In the genomic region with DNA sequence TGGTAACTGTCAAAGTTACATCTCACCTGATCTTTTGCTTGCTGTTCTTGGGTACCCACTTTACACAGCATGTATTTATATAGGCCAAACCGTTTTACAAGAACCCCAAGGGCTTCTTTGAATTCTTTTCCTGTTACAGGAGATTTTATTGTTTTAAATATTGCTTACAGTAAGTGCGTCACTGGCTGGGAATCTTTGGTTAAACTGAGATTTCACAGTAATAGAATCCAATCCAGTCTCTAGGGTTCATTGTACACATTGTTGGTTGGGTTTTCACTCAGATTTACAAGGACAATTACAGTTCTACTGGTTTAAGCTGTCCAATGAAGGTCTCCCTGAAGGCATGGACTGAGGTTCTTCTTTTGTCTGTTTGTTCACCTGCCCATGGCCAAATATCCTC, we compare ENCODE assay signal across 30 cellular contexts.
"Had no signal": no experiment of that assay in that cellular context is flagged by ENCODE, and none has a peak within 500 bp of the region (broad histone marks: within the 10 kb centered on the region; RNA-seq: fewer than 3 reads in every experiment).

No MANE protein-coding gene starts in this region.

- H3K9me3 ChIP-seq: heart left ventricle, lower lobe of right lung, neutrophil, ovary, right lobe of liver, tibial nerve had no signal

- H3K27me3 ChIP-seq: brain microvascular endothelial cell, foreskin keratinocyte, ovary, right lobe of liver, tibial nerve had no signal

- DNase-seq: activated CD4-positive, alpha-beta T cell treated with anti-CD3 and anti-CD28 coated beads for 1 hour; activated CD4-positive, alpha-beta T cell treated with anti-CD3 and anti-CD28 coated beads, Interleukin-2, amount 50 U/mL, for 1 hour; activated CD8-positive, alpha-beta T cell treated with anti-CD3 and anti-CD28 coated beads for 36 hours; activated gamma-delta T cell treated with Interleukin-2 at 50 U/mL for 16 hours; activated naive CD4-positive, alpha-beta T cell treated with anti-CD3 and anti-CD28 coated beads, Interleukin-2, amount 50 U/mL, for 16 hours; activated T-cell treated with anti-CD3 and anti-CD28 coated beads, Interleukin-2, amount 50 U/mL, for 4 hours; amniotic stem cell; brain microvascular endothelial cell; caudate nucleus; cortex of kidney; foreskin keratinocyte; heart left ventricle; kidney glomerular epithelial cell; lower lobe of right lung; nephron progenitor cell; ovary; right lobe of liver; small intestine; stimulated activated CD4-positive, alpha-beta T cell treated with anti-CD3 and anti-CD28 coated beads, Interleukin-1b, Interleukin-23, amount 100 ng/mL, for 48 hours; stimulated activated CD4-positive, alpha-beta T cell treated with anti-CD3 and anti-CD28 coated beads, Interleukin-4, amount 100 ng/mL, for 4 hours; stimulated activated CD8-positive, alpha-beta memory T cell treated with anti-CD3 and anti-CD28 coated beads, Interleukin-4, amount 100 ng/mL, for 48 hours; stimulated activated naive B cell treated with anti-CD40 and anti-IgM and Interleukin-4, amounts not matched to agents 10 μg/mL and 1 μg/mL and 100 μg/mL, for 72 hours; T-helper 17 cell; T1000 had no signal

- H3K27ac ChIP-seq: brain microvascular endothelial cell, foreskin keratinocyte, heart left ventricle, lower lobe of right lung, neutrophil, ovary, right lobe of liver, tibial nerve had no signal

- ATAC-seq: activated CD8-positive, alpha-beta T cell treated with anti-CD3 and anti-CD28 coated beads for 36 hours; activated T-cell treated with anti-CD3 and anti-CD28 coated beads, Interleukin-2, amount 50 U/mL, for 4 hours; activated T-helper 17 cell treated with anti-CD3 and anti-CD28 coated beads, Interleukin-2, amount 50 U/mL, for 72 hours; esophagus mucosa; foreskin keratinocyte; heart left ventricle; left lobe of liver; lower lobe of right lung; right lobe of liver; stimulated activated naive B cell treated with anti-CD40 and anti-IgM and Interleukin-4, amounts not matched to agents 10 μg/mL and 1 μg/mL and 100 μg/mL, for 72 hours; T-helper 17 cell; WTC11 had no signal

- H3K4me3 ChIP-seq: heart left ventricle, lower lobe of right lung, ovary, right lobe of liver, tibial nerve had no signal

- H3K4me1 ChIP-seq: foreskin keratinocyte, lower lobe of right lung, right lobe of liver, tibial nerve had no signal

- H3K36me3 ChIP-seq: brain microvascular endothelial cell, heart left ventricle, lower lobe of right lung, neutrophil, ovary, right lobe of liver, tibial nerve had no signal
